14 cellular contexts compared by ENCODE assay signal in the genomic region with DNA sequence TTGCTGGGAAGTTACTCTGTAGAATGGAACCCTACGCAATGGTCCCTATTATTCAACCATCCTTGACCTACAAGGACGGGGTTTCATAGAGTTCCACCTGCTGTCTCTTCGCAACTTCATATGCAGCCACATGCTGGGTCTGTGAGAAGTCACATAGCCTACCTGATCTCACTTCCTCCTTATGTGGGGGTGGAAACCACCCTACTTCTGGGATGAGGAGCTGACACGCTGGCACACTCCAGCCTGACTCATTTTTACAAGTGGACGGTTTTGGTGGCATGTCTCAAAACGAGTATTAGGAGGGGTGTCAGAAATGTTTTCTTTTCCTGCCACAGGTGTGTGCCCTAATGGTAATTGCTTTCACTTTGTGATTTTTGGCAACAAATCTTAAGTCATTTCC. TPM values are rescaled to one million over a fixed set of nuclear protein-coding genes. Genes with fewer than 3 reads are reported as not detected.
DNase-seq lines count a peak whose midpoint lies in the region; ATAC-seq, FAIRE-seq and TF ChIP-seq lines count a peak whose summit lies in the region.
"Had no signal": no experiment of that assay in that cellular context is flagged by ENCODE, and none has a peak within 500 bp of the region (broad histone marks: within the 10 kb centered on the region; RNA-seq: fewer than 3 reads in every experiment).

No MANE protein-coding gene starts in this region.

- no peak overlapping the region for H2AFZ ChIP-seq in HepG2 (ENCODE audit: low read length)

- DNase-seq in GM12865 (ENCODE audit: low read depth) (peak; percentile 13), bronchial epithelial cell (ENCODE audit: low read depth) (peak; percentile 34), HepG2 (ENCODE audit: low spot score) (no peak), amniotic stem cell (lab: John Stamatoyannopoulos, UW) (no peak)
- DNase-seq: activated CD4-positive, alpha-beta T cell treated with anti-CD3 and anti-CD28 coated beads, Interleukin-2, amount 50 U/mL, for 1 hour; adrenal gland; C1 segment of cervical spinal cord; retina had no signal

- H3K4me3 ChIP-seq in GM12865 (ENCODE audit: low read depth, low read length) (no peak overlapping the region), bronchial epithelial cell (ENCODE audit: low read depth, low read length) (no peak overlapping the region), HepG2 (replicated peaks in 1 of 3; ENCODE audit: insufficient read depth in 1 of 3, low read depth in 2 of 3, low read length in 3 of 3) (no peak overlapping the region)
- H3K4me3 ChIP-seq: adrenal gland, K562, SJSA1 had no signal

- no peak overlapping the region for H3K4me2 ChIP-seq in HepG2 (ENCODE audit: low read depth, low read length)

- no CpG with 5 or more reads among the region's 6 CpGs for WGBS in HepG2 (ENCODE audit: low lambda C conversion rate)

- H3K36me3 ChIP-seq in bronchial epithelial cell (ENCODE audit: control insufficient read depth, insufficient read depth, low read length), result no peaks in the 10 kb centered on the region
- no peaks in the 10 kb centered on the region; a peak in 1 of 5 replicates for H3K36me3 ChIP-seq in HepG2 (replicated peaks in 1 of 2; ENCODE audit: control insufficient read depth in 1 of 2, insufficient read depth in 2 of 2, low read length in 2 of 2)
- H3K36me3 ChIP-seq: adrenal gland, SJSA1 had no signal

- TF ChIP-seq POLR2A in HepG2 (IDR thresholded peaks at IDR 0.05; ENCODE audit: insufficient read depth in 1 of 2, low read depth in 2 of 2, low read length in 2 of 2), result no peak

- peak; percentile 62 for FAIRE-seq in bronchial epithelial cell (lab: Jason Lieb, UNC)
- no peak for FAIRE-seq in HepG2 (lab: Jason Lieb, UNC)
- FAIRE-seq: K562 had no signal

- no peak for TF ChIP-seq EP300 in HepG2 (IDR thresholded peaks at IDR 0.05; ENCODE audit: low read depth in 2 of 2, low read length in 2 of 2)
- no peak for TF ChIP-seq EP300 in HepG2 (CRISPR knock-in tag; IDR thresholded peaks at IDR 0.05; ENCODE audit: borderline replicate concordance)

- no peak overlapping the region for H3K27ac ChIP-seq in HepG2 (ENCODE audit: extremely low read length, insufficient read depth, low read length)
- H3K27ac ChIP-seq: adrenal gland, SJSA1 had no signal

- no peak for TF ChIP-seq CTCF in GM12865 (IDR thresholded peaks at IDR 0.05; ENCODE audit: insufficient read depth, low read depth, low read length, missing control alignments)
- no peak for TF ChIP-seq CTCF in bronchial epithelial cell (IDR thresholded peaks at IDR 0.05; ENCODE audit: insufficient read depth, low read length, severe bottlenecking)
- TF ChIP-seq CTCF in HepG2 (CRISPR knock-in tag; IDR thresholded peaks at IDR 0.05), result no peak

- POLR2A ChIA-PET in HepG2 (lab: Yijun Ruan, JAX), result no interaction called here

- no TSS peak for BruUV-seq in HepG2 (replicated peaks; lab: Mats Ljungman, UMichigan)

- CTCF ChIA-PET in HepG2 (lab: Yijun Ruan, JAX; ENCODE audit: low intra/inter-chr PET ratio, low total read pairs), result no interaction called here

- H3K9me3 ChIP-seq in HepG2 (ENCODE audit: low read length), result no peaks in the 10 kb centered on the region
- H3K9me3 ChIP-seq: adrenal gland, SJSA1 had no signal

- H3K79me2 ChIP-seq in HepG2 (ENCODE audit: insufficient read depth, low read length), result peaks cover 21% of the 10 kb centered on the region

- H4K20me1 ChIP-seq in HepG2 (ENCODE audit: insufficient read depth, low read length), result no peaks in the 10 kb centered on the region

- ATAC-seq in GM19463 (IDR thresholded peaks at IDR 0.05; ENCODE audit: unreplicated experiment) (peak; percentile 92), HG03378 (IDR thresholded peaks at IDR 0.05; ENCODE audit: unreplicated experiment) (peak; percentile 82), HepG2 (no peak), HG02840 (IDR thresholded peaks at IDR 0.05; ENCODE audit: low FRiP score, unreplicated experiment) (no peak), HG03571 (IDR thresholded peaks at IDR 0.05; ENCODE audit: unreplicated experiment) (no peak)
- ATAC-seq: K562 had no signal

- no peak overlapping the region for H3K9ac ChIP-seq in HepG2 (ENCODE audit: insufficient read depth, low read depth, low read length)

- no peak for TF ChIP-seq RAD21 in HepG2 (CRISPR knock-in tag; IDR thresholded peaks at IDR 0.05)

- intact Hi-C loops in HepG2 (cut with micrococcal nuclease; ENCODE audit: unreplicated experiment), result no loop called here

- no peaks in the 10 kb centered on the region for H3K27me3 ChIP-seq in bronchial epithelial cell (ENCODE audit: control insufficient read depth, insufficient read depth, low read length)
- no peaks in the 10 kb centered on the region for H3K27me3 ChIP-seq in HepG2 (ENCODE audit: control insufficient read depth in 1 of 2, insufficient read depth in 2 of 2, low read length in 2 of 2)
- H3K27me3 ChIP-seq: adrenal gland, SJSA1 had no signal

- in situ Hi-C loops in HepG2 (cut with HindIII; ENCODE audit: extremely low pct_ligation_motif_present, low pct_unique_long_range_greater_than_20kb), result no loop called here

- H3K4me1 ChIP-seq in HepG2 (ENCODE audit: insufficient read depth, low read length), result peaks cover 20% of the 10 kb centered on the region
- H3K4me1 ChIP-seq: adrenal gland had no signal

TF ChIP-seq in HepG2, 621 proteins besides CTCF, POLR2A, EP300 and RAD21 (continues in another document):
- TF ChIP-seq SATB2 (CRISPR knock-in tag; IDR thresholded peaks at IDR 0.05), result no peak
- TF ChIP-seq TCF12 (IDR thresholded peaks at IDR 0.05), result no peak
- TF ChIP-seq TCF12 (CRISPR knock-in tag; IDR thresholded peaks at IDR 0.05), result no peak
- TF ChIP-seq, protein P1, sequence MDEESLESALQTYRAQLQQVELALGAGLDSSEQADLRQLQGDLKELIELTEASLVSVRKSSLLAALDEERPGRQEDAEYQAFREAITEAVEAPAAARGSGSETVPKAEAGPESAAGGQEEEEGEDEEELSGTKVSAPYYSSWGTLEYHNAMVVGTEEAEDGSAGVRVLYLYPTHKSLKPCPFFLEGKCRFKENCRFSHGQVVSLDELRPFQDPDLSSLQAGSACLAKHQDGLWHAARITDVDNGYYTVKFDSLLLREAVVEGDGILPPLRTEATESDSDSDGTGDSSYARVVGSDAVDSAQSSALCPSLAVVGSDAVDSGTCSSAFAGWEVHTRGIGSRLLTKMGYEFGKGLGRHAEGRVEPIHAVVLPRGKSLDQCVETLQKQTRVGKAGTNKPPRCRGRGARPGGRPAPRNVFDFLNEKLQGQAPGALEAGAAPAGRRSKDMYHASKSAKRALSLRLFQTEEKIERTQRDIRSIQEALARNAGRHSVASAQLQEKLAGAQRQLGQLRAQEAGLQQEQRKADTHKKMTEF (CRISPR knock-in tag; IDR thresholded peaks at IDR 0.05), result no peak
- TF ChIP-seq ZNF274 (CRISPR knock-in tag; IDR thresholded peaks at IDR 0.05), result no peak

RNA-seq across cellular contexts. Expression of gene ARSD, which starts 36.8 kb away (rescaled TPM):
- 11.8 and 29.6 TPM in 2 replicates for total RNA-seq in bronchial epithelial cell
- total RNA-seq in HepG2 (2016; rRNA removed; fragmentation: Illumina TruSeq; extraction: Trizol), result 2.0 and 4.8 TPM in 2 replicates
- 0.81 and 1.1 TPM in 2 replicates for total RNA-seq in HepG2 (2016; cell fraction: cytosol; rRNA removed; fragmentation: Illumina TruSeq; extraction: Trizol; ENCODE audit: low read depth)
- 1.7 and 5.2 TPM in 2 replicates for total RNA-seq in HepG2 (2016; cell fraction: insoluble cytoplasmic fraction; rRNA removed; fragmentation: Illumina TruSeq; extraction: Trizol)
- total RNA-seq in HepG2 (2016; cell fraction: membrane; rRNA removed; fragmentation: Illumina TruSeq; extraction: Trizol), result 1.2 and 2.1 TPM in 2 replicates
- total RNA-seq in HepG2 (2016; cell fraction: nucleus; rRNA removed; fragmentation: Illumina TruSeq; extraction: Trizol), result 4.5 and 6.6 TPM in 2 replicates
- polyA plus RNA-seq in HepG2 (2011; rRNA removed), result 6.4 and 6.8 TPM in 2 replicates
- 4.9 and 5.9 TPM in 2 replicates for polyA plus RNA-seq in HepG2 (2011; cell fraction: cytosol; rRNA removed)
- 7.0 and 9.4 TPM in 2 replicates for polyA plus RNA-seq in HepG2 (2011; cell fraction: nucleus; rRNA removed)
- polyA plus RNA-seq in HepG2 (2012), result 5.4 and 5.6 TPM in 2 replicates
- 0.72 and 1.0 TPM in 2 replicates for polyA plus RNA-seq in HepG2 (2016; cell fraction: cytosol; fragmentation: Illumina TruSeq; extraction: Trizol; ENCODE audit: low read depth)
- polyA plus RNA-seq in HepG2 (2016; cell fraction: insoluble cytoplasmic fraction; fragmentation: Illumina TruSeq; extraction: Trizol; ENCODE audit: low read depth), result 1.6 and 2.2 TPM in 2 replicates
- polyA plus RNA-seq in HepG2 (2016; cell fraction: membrane; fragmentation: Illumina TruSeq; extraction: Trizol; ENCODE audit: low read depth), result 1.0 and 1.2 TPM in 2 replicates
- polyA plus RNA-seq in HepG2 (2016; cell fraction: nucleus; fragmentation: Illumina TruSeq; extraction: Trizol; ENCODE audit: insufficient read depth, low read depth), result 6.4 and 7.4 TPM in 2 replicates
- 8.9 and 31.5 TPM in 2 replicates for polyA minus RNA-seq in HepG2 (2011; rRNA and poly(A)+ RNA removed; ENCODE audit: low replicate concordance)
- polyA minus RNA-seq in HepG2 (2011; cell fraction: cytosol; rRNA and poly(A)+ RNA removed), result 7.2 and 7.8 TPM in 2 replicates
- polyA minus RNA-seq in HepG2 (2011; cell fraction: nucleus; rRNA and poly(A)+ RNA removed), result 6.8 and 7.2 TPM in 2 replicates

RNA-seq across cellular contexts. Expression of gene ARSH, which starts 40.4 kb away (rescaled TPM):
- total RNA-seq in bronchial epithelial cell, result 0.13 TPM in 1 of 2 replicates, not detected in the other
- total RNA-seq in HepG2 (2016; rRNA removed; fragmentation: Illumina TruSeq; extraction: Trizol), result not detected in 2 replicates
- total RNA-seq in HepG2 (2016; cell fraction: cytosol; rRNA removed; fragmentation: Illumina TruSeq; extraction: Trizol; ENCODE audit: low read depth), result not detected in 2 replicates
- not detected in 2 replicates for total RNA-seq in HepG2 (2016; cell fraction: insoluble cytoplasmic fraction; rRNA removed; fragmentation: Illumina TruSeq; extraction: Trizol)
- not detected in 2 replicates for total RNA-seq in HepG2 (2016; cell fraction: membrane; rRNA removed; fragmentation: Illumina TruSeq; extraction: Trizol)
- total RNA-seq in HepG2 (2016; cell fraction: nucleus; rRNA removed; fragmentation: Illumina TruSeq; extraction: Trizol), result not detected in 2 replicates
- polyA plus RNA-seq in HepG2 (2011; rRNA removed), result not detected in 2 replicates
- not detected in 2 replicates for polyA plus RNA-seq in HepG2 (2011; cell fraction: cytosol; rRNA removed)
- not detected in 2 replicates for polyA plus RNA-seq in HepG2 (2011; cell fraction: nucleus; rRNA removed)
- not detected in 2 replicates for polyA plus RNA-seq in HepG2 (2012)
- polyA plus RNA-seq in HepG2 (2016; cell fraction: cytosol; fragmentation: Illumina TruSeq; extraction: Trizol; ENCODE audit: low read depth), result not detected in 2 replicates
- not detected in 2 replicates for polyA plus RNA-seq in HepG2 (2016; cell fraction: insoluble cytoplasmic fraction; fragmentation: Illumina TruSeq; extraction: Trizol; ENCODE audit: low read depth)
- polyA plus RNA-seq in HepG2 (2016; cell fraction: membrane; fragmentation: Illumina TruSeq; extraction: Trizol; ENCODE audit: low read depth), result not detected in 2 replicates
- polyA plus RNA-seq in HepG2 (2016; cell fraction: nucleus; fragmentation: Illumina TruSeq; extraction: Trizol; ENCODE audit: insufficient read depth, low read depth), result not detected in 2 replicates
- not detected in 2 replicates for polyA minus RNA-seq in HepG2 (2011; rRNA and poly(A)+ RNA removed; ENCODE audit: low replicate concordance)
- not detected in 2 replicates for polyA minus RNA-seq in HepG2 (2011; cell fraction: cytosol; rRNA and poly(A)+ RNA removed)
- polyA minus RNA-seq in HepG2 (2011; cell fraction: nucleus; rRNA and poly(A)+ RNA removed), result not detected in 2 replicates
- total RNA-seq: adrenal gland, K562, SJSA1 had no signal
- polyA plus RNA-seq: adrenal gland, K562 had no signal

Comparison
In these comparisons a context has a peak if more than half of its experiments do, and no peak if none do; other contexts are left out.
1. DNase-seq: peak in GM12865 (single experiment) and bronchial epithelial cell (single experiment); none in HepG2 (single experiment) and amniotic stem cell (single experiment).
2. ATAC-seq: peak in GM19463 (single experiment) and HG03378 (single experiment); none in HepG2 (single experiment), HG02840 (single experiment) and HG03571 (single experiment).